In the genomic region with DNA sequence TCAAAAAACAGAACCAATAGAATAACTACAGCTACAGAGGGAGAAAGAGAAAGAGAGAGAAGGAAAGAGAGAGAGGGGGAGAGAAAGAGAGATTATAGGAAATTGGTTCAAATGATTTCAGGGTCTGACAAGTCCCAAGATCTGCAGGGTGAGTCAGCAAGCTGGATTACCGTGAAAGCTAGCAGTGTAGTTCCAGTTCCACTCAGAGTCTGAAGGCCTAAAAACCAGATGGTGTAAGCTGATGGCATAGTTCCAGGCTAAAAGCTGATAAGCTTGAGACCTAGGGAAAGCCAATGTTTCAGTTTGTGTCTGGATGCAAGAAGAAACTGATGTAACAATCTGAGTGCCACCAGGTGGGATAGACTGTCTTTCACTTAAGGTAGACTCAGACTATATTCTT, we compare ENCODE assay signal across 15 cellular contexts.
DNase-seq lines count a peak whose midpoint lies in the region; ATAC-seq and TF ChIP-seq lines count a peak whose summit lies in the region.
"Had no signal": no experiment of that assay in that cellular context is flagged by ENCODE, and none has a peak within 500 bp of the region (broad histone marks: within the 10 kb centered on the region; RNA-seq: fewer than 3 reads in every experiment).

No MANE protein-coding gene starts in this region.

- H3K27me3 ChIP-seq in left ventricle myocardium inferior (ENCODE audit: low read depth): no peaks in the 10 kb centered on the region
- no peaks in the 10 kb centered on the region for H3K27me3 ChIP-seq in adrenal gland

- DNase-seq in Right ventricle myocardium superior: no peak
- DNase-seq in left ventricle myocardium inferior: no peak
- DNase-seq in adrenal gland: peak; percentile 18 to 75 (median 52)
- DNase-seq in left cardiac atrium: peak; percentile 29
- DNase-seq in activated CD4-positive, alpha-beta T cell treated with anti-CD3 and anti-CD28 coated beads for 48 hours: no peak
- DNase-seq in iPS-NIHi7 (ENCODE audit: extremely low spot score): no peak
- DNase-seq in NCI-H226: no peak
- no peak for DNase-seq in NCI-H2107 treated with DMSO at 0.1 percent for 48 hours (lab: John Stamatoyannopoulos, UW; ENCODE audit: unreplicated experiment)
- DNase-seq: activated CD4-positive, alpha-beta T cell treated with anti-CD3 and anti-CD28 coated beads, Interleukin-2, amount 50 U/mL, for 1 hour; activated naive CD4-positive, alpha-beta T cell treated with Interleukin-2 at 50 U/mL for 16 hours; effector CD4-positive, alpha-beta T cell; KG1; NCI-H2227 treated with DMSO at 0.1 percent for 48 hours had no signal

- no peak for TF ChIP-seq POLR2A in adrenal gland (IDR thresholded peaks at IDR 0.05)

- H3K36me3 ChIP-seq in left ventricle myocardium inferior (no peaks in the 10 kb centered on the region), adrenal gland (replicated peaks in 1 of 2) (no peaks in the 10 kb centered on the region)

- peak; percentile 88 for ATAC-seq in Right ventricle myocardium superior (ENCODE audit: poor library complexity)
- peak; percentile 88 to 93 for ATAC-seq in left cardiac atrium
- ATAC-seq: stimulated activated memory B cell treated with anti-CD40 and anti-IgM and Interleukin-4, amounts not matched to agents 10 μg/mL and 1 μg/mL and 100 μg/mL, for 72 hours had no signal

- intact Hi-C loops in Right ventricle myocardium superior (cut with DNase I): no loop called here
- intact Hi-C loops in left ventricle myocardium inferior (cut with micrococcal nuclease): no loop called here
- intact Hi-C loops in adrenal gland (cut with DNase I): no loop called here
- intact Hi-C loops in left cardiac atrium (cut with DNase I): no loop called here

- H3K27ac ChIP-seq in left ventricle myocardium inferior (replicated peaks) (no peak overlapping the region), adrenal gland (no peak overlapping the region)
- H3K27ac ChIP-seq: SK-N-MC had no signal

- H3K4me1 ChIP-seq in left ventricle myocardium inferior (no peaks in the 10 kb centered on the region), adrenal gland (replicated peaks in 1 of 2) (no peaks in the 10 kb centered on the region)

- WGBS in adrenal gland, 4 donors: 2 to 18% (median 10%) methylated on average over 1 of the region's 1 CpG

- H3K9me3 ChIP-seq in left ventricle myocardium inferior (replicated peaks) (no peaks in the 10 kb centered on the region), adrenal gland (replicated peaks in 1 of 3) (no peaks in the 10 kb centered on the region)

- H3K4me3 ChIP-seq in left ventricle myocardium inferior (no peak overlapping the region), adrenal gland (no peak overlapping the region)
- H3K4me3 ChIP-seq: SK-N-MC had no signal

- TF ChIP-seq CTCF in left ventricle myocardium inferior (IDR thresholded peaks at IDR 0.05; ENCODE audit: borderline replicate concordance): no peak
- no peak for TF ChIP-seq CTCF in adrenal gland (IDR thresholded peaks at IDR 0.05)

Comparison
In these comparisons a context has a peak if more than half of its experiments do, and no peak if none do; other contexts are left out.
1. DNase-seq: peak in adrenal gland (7 of 7) and left cardiac atrium (single experiment); none in Right ventricle myocardium superior (single experiment), left ventricle myocardium inferior (single experiment), activated CD4-positive, alpha-beta T cell treated with anti-CD3 and anti-CD28 coated beads for 48 hours (single experiment), iPS-NIHi7 (single experiment), NCI-H226 (single experiment) and NCI-H2107 treated with DMSO at 0.1 percent for 48 hours (single experiment).